ENCODE assay signal across 9 cellular contexts in genomic region chr4:183098723-183099536, GRCh38. TPM values are rescaled to one million over a fixed set of nuclear protein-coding genes. Genes with fewer than 3 reads are reported as not detected.
DNase-seq lines count a peak whose midpoint lies in the region; ATAC-seq and TF ChIP-seq lines count a peak whose summit lies in the region.
"Had no signal": no experiment of that assay in that cellular context is flagged by ENCODE, and none has a peak within 500 bp of the region (broad histone marks: within the 10 kb centered on the region; RNA-seq: fewer than 3 reads in every experiment).

TSS of gene WWC2 (plus strand) at chr4:183099257. CDS start at chr4:183099492, 235 bp downstream.

- peak within 1 kb of the TSS; percentile 97 for H3K4me3 ChIP-seq in endodermal cell (ENCODE audit: low read length)

- no peaks in the 10 kb centered on the region for H3K36me3 ChIP-seq in endodermal cell (ENCODE audit: control insufficient read depth, insufficient read depth, low read length)

- peak within 1 kb of the TSS; percentile 95 for H3K27ac ChIP-seq in endodermal cell (ENCODE audit: low read depth, low read length)

- no peaks in the 10 kb centered on the region for H3K27me3 Mint-ChIP-seq in endodermal cell (ENCODE audit: insufficient read depth)

- peak; percentile 52 to 79 (median 61) for DNase-seq in NCI-H1417 (lab: John Stamatoyannopoulos, UW)
- DNase-seq in NCI-H1417 treated with DMSO at 0.1 percent for 48 hours (lab: John Stamatoyannopoulos, UW): no peak
- peak; percentile 74 for DNase-seq in NOMO-1 treated with dmso at 0.1 percent for 144 hours (lab: John Stamatoyannopoulos, UW; ENCODE audit: unreplicated experiment)
- DNase-seq in activated T-cell treated with anti-CD3 and anti-CD28 coated beads for 1 hour (ENCODE audit: low read depth): peak; percentile 39
- peak; percentile 98 for DNase-seq in endodermal cell
- DNase-seq in medulla oblongata (ENCODE audit: extremely low spot score): peak; percentile 84
- DNase-seq in stimulated activated CD4-positive, alpha-beta T cell treated with anti-CD3 and anti-CD28 coated beads, Interleukin-4, amount 100 ng/mL, for 48 hours (ENCODE audit: low read depth in 2 of 2): peak; percentile 37 to 55
- DNase-seq: DND-41 had no signal

- no peaks in the 10 kb centered on the region for H3K9me3 ChIP-seq in endodermal cell (ENCODE audit: control insufficient read depth, low read length)

- 0 to 1% methylated on average over 17 to 101 of the region's 102 CpGs for WGBS in endodermal cell (ENCODE audit: insufficient coverage in 1 of 2, insufficient read length in 1 of 2), 2 experiments

- H3K9me3 Mint-ChIP-seq in endodermal cell: no peaks in the 10 kb centered on the region

- ATAC-seq in HG03135 (IDR thresholded peaks at IDR 0.05; ENCODE audit: unreplicated experiment): peak; percentile 78

- H3K36me3 Mint-ChIP-seq in endodermal cell (ENCODE audit: low read depth): no peaks in the 10 kb centered on the region

- H3K27me3 ChIP-seq in endodermal cell (ENCODE audit: control insufficient read depth, insufficient read depth, low read length, poor library complexity, severe bottlenecking): no peaks in the 10 kb centered on the region

- no peak for TF ChIP-seq CTCF in endodermal cell (conservative IDR thresholded peaks at IDR 0.05)

- peak within 1 kb of the TSS; percentile 97 for H3K9ac ChIP-seq in endodermal cell (ENCODE audit: extremely low read depth, low read length, poor library complexity, severe bottlenecking)

- H3K4me3 Mint-ChIP-seq in endodermal cell: peak within 1 kb of the TSS; percentile 87

- peaks cover 11% of the 10 kb centered on the region for H3K4me1 ChIP-seq in endodermal cell (ENCODE audit: control insufficient read depth, insufficient read depth, low read length)

- peak within 1 kb of the TSS; percentile 98 for H3K27ac Mint-ChIP-seq in endodermal cell

- peaks cover 48% of the 10 kb centered on the region for H3K4me1 Mint-ChIP-seq in endodermal cell

RNA-seq across cellular contexts. Expression of gene WWC2, which starts in this region (rescaled TPM):
- total RNA-seq in endodermal cell: 100 to 1,000 TPM in 1 of 2 donors, 10 to 100 TPM in 1; 98.2 to 108 TPM
- 32.3 TPM for polyA plus RNA-seq in endodermal cell (2013, experiment 1 of 2)
- 32.7 TPM for polyA plus RNA-seq in endodermal cell (2013, experiment 2 of 2)
